In genomic region chr15:31215490-31216209, GRCh38 we compare ENCODE assay signal across 1 cellular context.
TF ChIP-seq lines count a peak whose summit lies in the region.

No MANE protein-coding gene starts in this region.

TF ChIP-seq in HepG2, 621 proteins besides CTCF, POLR2A, EP300 and RAD21 (continued from another document and continues in another):
- TF ChIP-seq PAXIP1 (CRISPR knock-in tag; conservative IDR thresholded peaks at IDR 0.05) (peak; percentile 27; the same call in 1 of the 2 replicates), ELF1 (CRISPR knock-in tag; IDR thresholded peaks at IDR 0.05) (peak; percentile 41; the same call in 1 of the 2 replicates), SAFB2 (CRISPR knock-in tag; IDR thresholded peaks at IDR 0.05; ENCODE audit: borderline replicate concordance, low read depth) (no peak), SOX6 (IDR thresholded peaks at IDR 0.05) (no peak), SOX6 (CRISPR knock-in tag; IDR thresholded peaks at IDR 0.05) (peak; percentile 54; the same call in 1 of the 2 replicates), HNF1B (CRISPR knock-in tag; IDR thresholded peaks at IDR 0.05) (0 out of 2 replicates have a peak, but pooled peaks have one; percentile 8), ZNF597 (CRISPR knock-in tag; IDR thresholded peaks at IDR 0.05) (no peak), RFXANK (CRISPR knock-in tag; IDR thresholded peaks at IDR 0.05) (no peak), FOXA3 (CRISPR knock-in tag; IDR thresholded peaks at IDR 0.05) (peak; percentile 39; the same call in 1 of the 2 replicates), LBX2 (CRISPR knock-in tag; IDR thresholded peaks at IDR 0.05; ENCODE audit: borderline replicate concordance) (no peak), HNRNPLL (IDR thresholded peaks at IDR 0.05; ENCODE audit: low read depth, low read length, poor library complexity, severe bottlenecking) (peak; percentile 41), GABPB1 (CRISPR knock-in tag; IDR thresholded peaks at IDR 0.05) (peak; percentile 62; the same call in 1 of the 2 replicates), IRF9 (CRISPR knock-in tag; IDR thresholded peaks at IDR 0.05; ENCODE audit: borderline replicate concordance) (peak; percentile 93; the same call in 1 of the 2 replicates), ZNF614 (CRISPR knock-in tag; IDR thresholded peaks at IDR 0.05; ENCODE audit: borderline replicate concordance) (0 out of 2 replicates have a peak, but pooled peaks have one; percentile 48), NR1H2 (CRISPR knock-in tag; IDR thresholded peaks at IDR 0.05; ENCODE audit: borderline replicate concordance, low read depth) (0 out of 2 replicates have a peak, but pooled peaks have one; percentile 59), ZNF687 (CRISPR knock-in tag; IDR thresholded peaks at IDR 0.05) (peak; percentile 51), ZBTB4 (CRISPR knock-in tag; IDR thresholded peaks at IDR 0.05; ENCODE audit: borderline replicate concordance) (0 out of 2 replicates have a peak, but pooled peaks have one; percentile 17), TEAD2 (CRISPR knock-in tag; IDR thresholded peaks at IDR 0.05) (no peak), SAP130 (CRISPR knock-in tag; IDR thresholded peaks at IDR 0.05; ENCODE audit: low read depth) (peak; percentile 61), MYC (CRISPR knock-in tag; IDR thresholded peaks at IDR 0.05; ENCODE audit: borderline replicate concordance) (peak; percentile 45; the same call in 1 of the 2 replicates), ZNF501 (CRISPR knock-in tag; IDR thresholded peaks at IDR 0.05) (0 out of 2 replicates have a peak, but pooled peaks have one; percentile 7), ZNF142 (CRISPR knock-in tag; IDR thresholded peaks at IDR 0.05) (0 out of 2 replicates have a peak, but pooled peaks have one; percentile 62), FOSL1 (CRISPR knock-in tag; IDR thresholded peaks at IDR 0.05; ENCODE audit: borderline replicate concordance) (no peak), POGZ (CRISPR knock-in tag; IDR thresholded peaks at IDR 0.05) (peak; percentile 59), ZFP62 (CRISPR knock-in tag; IDR thresholded peaks at IDR 0.05) (no peak), TBX2 (CRISPR knock-in tag; IDR thresholded peaks at IDR 0.05; ENCODE audit: borderline replicate concordance) (peak; percentile 79), ZSCAN31 (CRISPR knock-in tag; IDR thresholded peaks at IDR 0.05; ENCODE audit: low read depth) (peak; percentile 50; the same call in 1 of the 2 replicates), SOX13 (IDR thresholded peaks at IDR 0.05) (no peak), SOX13 (CRISPR knock-in tag; conservative IDR thresholded peaks at IDR 0.05 in 1 of 2, IDR thresholded peaks at IDR 0.05 in 1 of 2) (peak in 1 of 2 experiments; percentile 35; a peak in 1 of 4 replicates), NR2F6 (IDR thresholded peaks at IDR 0.05) (no peak), NR2F6 (CRISPR knock-in tag; IDR thresholded peaks at IDR 0.05) (peak; percentile 13; the same call in 1 of the 2 replicates), ZNF781 (CRISPR knock-in tag; IDR thresholded peaks at IDR 0.05; ENCODE audit: borderline replicate concordance, not compliant biosample characterization) (no peak), MAF1 (CRISPR knock-in tag; IDR thresholded peaks at IDR 0.05; ENCODE audit: borderline replicate concordance) (0 out of 2 replicates have a peak, but pooled peaks have one; percentile 52), HNRNPL (IDR thresholded peaks at IDR 0.05; ENCODE audit: low read depth, low read length) (0 out of 2 replicates have a peak, but pooled peaks have one; percentile 53), KMT2B (CRISPR knock-in tag; IDR thresholded peaks at IDR 0.05) (peak; percentile 36; the same call in 1 of the 2 replicates)
